ENCODE assay signal across 16 cellular contexts in the genomic region with DNA sequence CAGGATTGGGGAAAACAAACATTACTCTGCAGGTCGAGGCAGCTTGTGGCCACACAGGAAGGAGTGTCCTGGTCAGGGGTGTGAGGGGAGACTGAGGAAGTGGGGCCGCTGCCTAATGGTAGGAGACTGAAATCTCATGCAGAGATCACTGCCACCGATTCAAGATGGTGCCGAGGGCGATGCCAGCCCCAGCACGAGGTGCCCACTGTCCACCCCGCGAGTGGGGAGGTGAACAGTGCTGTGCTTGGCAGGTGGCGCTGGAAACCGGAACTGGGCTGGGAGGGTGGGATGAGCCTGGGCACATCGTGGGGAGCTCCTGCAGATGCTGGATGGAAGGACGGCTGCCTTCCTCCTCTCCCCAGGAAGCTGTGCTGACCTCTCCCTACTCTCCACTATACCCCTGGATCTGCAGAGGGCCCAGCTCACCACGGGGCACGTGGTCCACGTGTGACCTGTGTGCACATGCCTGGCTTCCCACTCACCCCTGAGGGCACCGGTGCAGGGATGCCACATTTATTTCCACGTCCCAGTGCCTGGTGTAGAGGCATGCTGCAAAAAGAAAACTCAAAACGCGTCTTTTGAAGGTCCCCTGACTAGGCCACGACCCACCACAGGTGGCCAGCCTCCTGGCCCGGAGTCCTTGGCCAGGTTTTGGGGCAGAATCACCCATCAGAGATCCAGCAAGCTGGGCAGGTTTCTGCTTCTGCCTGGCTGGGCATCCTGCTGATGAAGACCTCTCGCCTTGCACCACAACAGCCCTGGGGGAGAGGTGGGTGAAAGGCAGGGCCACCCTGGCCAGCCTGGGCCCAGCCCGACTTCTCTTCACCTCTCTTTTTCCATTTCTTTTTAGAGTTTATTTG.
A peak's percentile ranks its signal among the peaks of the same experiment; 100 is the strongest.
DNase-seq lines count a peak whose midpoint lies in the region; ATAC-seq and TF ChIP-seq lines count a peak whose summit lies in the region.
"Had no signal": no experiment of that assay in that cellular context is flagged by ENCODE, and none has a peak within 500 bp of the region (broad histone marks: within the 10 kb centered on the region; RNA-seq: fewer than 3 reads in every experiment).

No MANE protein-coding gene starts in this region.

- no peaks in the 10 kb centered on the region for H3K4me1 Mint-ChIP-seq in natural killer cell treated with Interleukin-12 subunit alpha and Interleukin-12 subunit beta and Interleukin-15 and Interleukin-18, amount 100 ng/mL, for 72 hours (ENCODE audit: low read depth in 2 of 2)
- no peaks in the 10 kb centered on the region for H3K4me1 Mint-ChIP-seq in natural killer cell
- H3K4me1 Mint-ChIP-seq: B cell; CD4-positive, alpha-beta memory T cell had no signal

- in situ Hi-C loops in G401 (cut with HindIII; ENCODE audit: low sequenced_read_pairs): no loop called here

- H3K27ac ChIP-seq in sigmoid colon (no peak overlapping the region), body of pancreas (no peak overlapping the region)
- H3K27ac ChIP-seq: HL-60 had no signal

- no peak overlapping the region for H3K27ac Mint-ChIP-seq in natural killer cell treated with Interleukin-12 subunit alpha and Interleukin-12 subunit beta and Interleukin-15 and Interleukin-18, amount 100 ng/mL, for 72 hours
- no peak overlapping the region for H3K27ac Mint-ChIP-seq in natural killer cell
- H3K27ac Mint-ChIP-seq: B cell; CD4-positive, alpha-beta memory T cell; HFFc6 had no signal

- H3K4me1 ChIP-seq in sigmoid colon: no peaks in the 10 kb centered on the region
- no peaks in the 10 kb centered on the region for H3K4me1 ChIP-seq in body of pancreas
- H3K4me1 ChIP-seq in mucosa of descending colon (ENCODE audit: low read depth): no peaks in the 10 kb centered on the region
- H3K4me1 ChIP-seq: HAP-1 had no signal

- no peak overlapping the region for H3K4me3 Mint-ChIP-seq in natural killer cell treated with Interleukin-12 subunit alpha and Interleukin-12 subunit beta and Interleukin-15 and Interleukin-18, amount 100 ng/mL, for 72 hours
- H3K4me3 Mint-ChIP-seq in natural killer cell: no peak overlapping the region
- H3K4me3 Mint-ChIP-seq: B cell; CD4-positive, alpha-beta memory T cell; HFFc6 had no signal

- peaks cover 0 to 7% (median 2%) of the 10 kb centered on the region in 4 donors for H3K9me3 ChIP-seq in sigmoid colon
- peaks cover 0 to 7% (median 0%) of the 10 kb centered on the region in 3 donors for H3K9me3 ChIP-seq in body of pancreas
- peaks cover 11% of the 10 kb centered on the region for H3K9me3 ChIP-seq in mucosa of descending colon

- H3K27me3 ChIP-seq in sigmoid colon: peaks cover 2 to 33% (median 13%) of the 10 kb centered on the region in 3 donors
- H3K27me3 ChIP-seq in body of pancreas: no peaks in the 10 kb centered on the region

- no peaks in the 10 kb centered on the region for H3K36me3 ChIP-seq in sigmoid colon
- H3K36me3 ChIP-seq in body of pancreas (replicated peaks in 1 of 2; ENCODE audit: insufficient read depth in 1 of 2, low read depth in 2 of 2): no peaks in the 10 kb centered on the region
- H3K36me3 ChIP-seq in mucosa of descending colon (ENCODE audit: low read depth): no peaks in the 10 kb centered on the region
- H3K36me3 ChIP-seq: HAP-1 had no signal

- DNase-seq in natural killer cell treated with Interleukin-12 subunit alpha and Interleukin-12 subunit beta and Interleukin-15 and Interleukin-18, amount 100 ng/mL, for 72 hours (ENCODE audit: low spot score): no peak
- DNase-seq in natural killer cell: no peak
- peak; percentile 82 for DNase-seq in mesenteric fat pad (ENCODE audit: low spot score)
- peak; percentile 40 for DNase-seq in sigmoid colon
- no peak for DNase-seq in body of pancreas
- no peak for DNase-seq in G401 (ENCODE audit: low spot score)
- DNase-seq in mucosa of descending colon: no peak
- no peak for DNase-seq in NOMO-1 (lab: John Stamatoyannopoulos, UW; ENCODE audit: unreplicated experiment in 2 of 2)
- DNase-seq: C1 segment of cervical spinal cord; CD4-positive, alpha-beta memory T cell; DMS79; GOT3; HFFc6 had no signal

- H3K4me3 ChIP-seq in sigmoid colon: no peak overlapping the region
- no peak overlapping the region for H3K4me3 ChIP-seq in body of pancreas
- no peak overlapping the region for H3K4me3 ChIP-seq in mucosa of descending colon
- H3K4me3 ChIP-seq: HAP-1 had no signal

- H3K27me3 Mint-ChIP-seq in natural killer cell treated with Interleukin-12 subunit alpha and Interleukin-12 subunit beta and Interleukin-15 and Interleukin-18, amount 100 ng/mL, for 72 hours: peaks cover 0 to 2% of the 10 kb centered on the region in 2 donors
- H3K27me3 Mint-ChIP-seq in natural killer cell (ENCODE audit: low read depth in 2 of 2): no peaks in the 10 kb centered on the region
- H3K27me3 Mint-ChIP-seq: B cell had no signal

- TF ChIP-seq POLR2A in sigmoid colon (IDR thresholded peaks at IDR 0.05) (no peak), body of pancreas (IDR thresholded peaks at IDR 0.05) (no peak)

- TF ChIP-seq EP300 in sigmoid colon (IDR thresholded peaks at IDR 0.05): no peak

- peaks cover 7% of the 10 kb centered on the region for H3K36me3 Mint-ChIP-seq in natural killer cell treated with Interleukin-12 subunit alpha and Interleukin-12 subunit beta and Interleukin-15 and Interleukin-18, amount 100 ng/mL, for 72 hours
- H3K36me3 Mint-ChIP-seq in natural killer cell: no peaks in the 10 kb centered on the region
- H3K36me3 Mint-ChIP-seq: CD4-positive, alpha-beta memory T cell had no signal

- intact Hi-C loops in natural killer cell (cut with micrococcal nuclease) (no loop called here), sigmoid colon (cut with DNase I) (no loop called here), body of pancreas (cut with DNase I) (no loop called here), mucosa of descending colon (cut with DNase I, micrococcal nuclease) (no loop called here)

- peak; percentile 12 to 20 for ATAC-seq in natural killer cell treated with Interleukin-12 subunit alpha and Interleukin-12 subunit beta and Interleukin-15 and Interleukin-18, amount 100 ng/mL, for 72 hours
- ATAC-seq in natural killer cell: no peak
- ATAC-seq in body of pancreas: no peak
- no peak for ATAC-seq in mucosa of descending colon

- TF ChIP-seq CTCF in natural killer cell (IDR thresholded peaks at IDR 0.05) (no peak), sigmoid colon (IDR thresholded peaks at IDR 0.05) (no peak), body of pancreas (IDR thresholded peaks at IDR 0.05) (no peak), mucosa of descending colon (IDR thresholded peaks at IDR 0.05) (no peak)

- 78 to 79% methylated on average over 23 of the region's 23 CpGs for WGBS in sigmoid colon, 2 donors
- WGBS in body of pancreas, 2 donors: 73 to 85% methylated on average over 19 to 23 of the region's 23 CpGs

- H3K9me3 Mint-ChIP-seq in natural killer cell treated with Interleukin-12 subunit alpha and Interleukin-12 subunit beta and Interleukin-15 and Interleukin-18, amount 100 ng/mL, for 72 hours: peaks cover 4% of the 10 kb centered on the region
- H3K9me3 Mint-ChIP-seq in natural killer cell: peaks cover 2 to 6% of the 10 kb centered on the region in 2 donors

Comparison
In these comparisons a context has a peak if more than half of its experiments do, and no peak if none do; other contexts are left out.
1. ATAC-seq: peak in natural killer cell treated with Interleukin-12 subunit alpha and Interleukin-12 subunit beta and Interleukin-15 and Interleukin-18, amount 100 ng/mL, for 72 hours (2 of 2); none in natural killer cell (0 of 3), body of pancreas (single experiment) and mucosa of descending colon (single experiment).
2. DNase-seq: peak in mesenteric fat pad (single experiment) and sigmoid colon (single experiment); none in natural killer cell treated with Interleukin-12 subunit alpha and Interleukin-12 subunit beta and Interleukin-15 and Interleukin-18, amount 100 ng/mL, for 72 hours (single experiment), natural killer cell (single experiment), body of pancreas (0 of 4), G401 (single experiment), mucosa of descending colon (0 of 3) and NOMO-1 (0 of 2).